In the genomic region with DNA sequence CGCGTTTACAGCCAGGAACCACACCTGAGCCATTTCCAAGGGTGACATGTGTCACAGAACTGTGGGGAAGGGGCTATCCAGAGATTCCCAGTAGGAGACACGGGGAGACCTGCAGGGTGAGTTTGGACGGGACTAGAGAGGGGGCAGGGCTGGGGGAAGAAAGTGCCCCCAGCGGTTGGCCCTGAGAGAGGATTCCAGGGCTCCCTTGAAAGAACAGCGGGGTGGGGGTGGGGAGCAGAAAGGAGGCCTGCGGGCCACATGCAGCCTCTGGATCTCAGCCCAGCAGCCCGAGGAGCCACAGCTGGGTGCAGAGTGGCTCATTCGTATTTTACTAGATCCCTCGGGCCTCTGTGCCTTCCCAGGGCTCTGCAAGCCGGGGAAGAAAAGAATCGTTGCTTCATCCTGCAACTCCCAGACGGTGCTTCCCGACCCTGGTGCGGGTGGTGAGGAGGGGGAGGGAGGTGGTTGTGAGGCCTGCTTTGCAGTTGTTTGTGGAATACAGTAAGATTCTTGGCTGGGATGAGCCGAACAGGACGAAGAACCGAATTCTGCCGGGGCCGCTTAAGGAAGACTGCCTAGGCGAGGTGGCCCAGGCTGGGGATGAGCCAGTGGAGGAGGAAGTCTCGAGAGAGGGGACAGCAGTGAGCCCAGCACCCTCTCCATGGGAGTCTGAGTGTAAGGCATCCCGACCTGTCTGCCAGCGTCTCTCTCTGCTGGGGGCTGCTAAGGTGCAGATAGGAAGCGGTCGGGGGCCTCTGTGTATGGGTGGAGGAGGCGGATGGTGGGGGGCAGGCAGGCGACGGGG, we compare ENCODE assay signal across 9 cellular contexts. TPM values are rescaled to one million over a fixed set of nuclear protein-coding genes. Genes with fewer than 3 reads are reported as not detected.
DNase-seq lines count a peak whose midpoint lies in the region; TF ChIP-seq lines count a peak whose summit lies in the region.
"Had no signal": no experiment of that assay in that cellular context is flagged by ENCODE, and none has a peak within 500 bp of the region (broad histone marks: within the 10 kb centered on the region; RNA-seq: fewer than 3 reads in every experiment).

No MANE protein-coding gene starts in this region.

- 0 out of 2 replicates have a peak, but pooled peaks have one; percentile 22 for TF ChIP-seq CTCF in AG04450 (IDR thresholded peaks at IDR 0.05; ENCODE audit: low read depth, low read length)
- TF ChIP-seq CTCF in astrocyte of the spinal cord (IDR thresholded peaks at IDR 0.05; ENCODE audit: low read depth, low read length), result peak; percentile 11
- TF ChIP-seq CTCF in thyroid gland (IDR thresholded peaks at IDR 0.05), result no peak

- 37 to 40% methylated on average over 23 to 29 of the region's 29 CpGs for WGBS in GM23248 (ENCODE audit: low coverage in 1 of 2, low lambda C conversion rate in 2 of 2, missing lambda C conversion rate in 2 of 2), 2 experiments
- 57 to 59% methylated on average over 24 to 29 of the region's 29 CpGs for WGBS in thyroid gland, 2 donors

- no peaks in the 10 kb centered on the region for H4K20me1 ChIP-seq in GM23248 (ENCODE audit: insufficient read depth)

- no peaks in the 10 kb centered on the region for H3K9me2 ChIP-seq in GM23248 (ENCODE audit: insufficient read depth)

- intact Hi-C loops in thyroid gland (cut with DNase I), result no loop called here

- peaks cover 6% of the 10 kb centered on the region for H3K9me3 ChIP-seq in AG04450 (ENCODE audit: control insufficient read depth, insufficient read depth, low read length)
- H3K9me3 ChIP-seq in GM23248 (ENCODE audit: low read depth), result no peaks in the 10 kb centered on the region
- H3K9me3 ChIP-seq in thyroid gland, result no peaks in the 10 kb centered on the region

- H3F3A ChIP-seq in GM23248 (ENCODE audit: insufficient read depth), result no peaks in the 10 kb centered on the region

- POLR2A ChIA-PET in AG04450 (lab: Yijun Ruan, JAX), result no interaction called here

- H3K4me3 ChIP-seq in AG04450 (ENCODE audit: low read depth, low read length), result no peak overlapping the region
- no peak overlapping the region for H3K4me3 ChIP-seq in GM23248
- H3K4me3 ChIP-seq in astrocyte of the spinal cord (ENCODE audit: low read depth, low read length), result no peak overlapping the region
- no peak overlapping the region for H3K4me3 ChIP-seq in thyroid gland (replicated peaks in 1 of 3)

- DNase-seq in AG04450 (ENCODE audit: low read depth, low spot score) (peak; percentile 7), GM23248 (peak; percentile 48), astrocyte of the spinal cord (ENCODE audit: low read depth, low spot score) (no peak), iPS-NIHi7 (ENCODE audit: extremely low spot score) (peak; percentile 54), mucosa of gallbladder (ENCODE audit: low spot score) (no peak), thyroid gland (no peak)
- DNase-seq in stimulated activated CD4-positive, alpha-beta T cell treated with anti-CD3 and anti-CD28 coated beads, Interleukin-4, amount 100 ng/mL, for 24 hours, result no peak
- no peak for DNase-seq in activated CD4-positive, alpha-beta T cell treated with anti-CD3 and anti-CD28 coated beads for 48 hours
- DNase-seq: posterior cingulate gyrus had no signal

- H3K36me3 ChIP-seq in GM23248 (ENCODE audit: low read depth), result no peaks in the 10 kb centered on the region
- no peaks in the 10 kb centered on the region for H3K36me3 ChIP-seq in thyroid gland

- CTCF ChIA-PET in AG04450 (lab: Charles Lee), result no interaction called here

- no peaks in the 10 kb centered on the region for H3K79me2 ChIP-seq in GM23248 (ENCODE audit: insufficient read depth)

- H2AFZ ChIP-seq in GM23248, result no peak overlapping the region

- H3K4me1 ChIP-seq in GM23248 (ENCODE audit: insufficient read depth), result no peaks in the 10 kb centered on the region
- H3K4me1 ChIP-seq in thyroid gland, result peaks cover 5 to 14% of the 10 kb centered on the region in 2 donors

- H3K9ac ChIP-seq in GM23248, result no peak overlapping the region

- peaks cover 19% of the 10 kb centered on the region for H3K27me3 ChIP-seq in AG04450 (ENCODE audit: control insufficient read depth, insufficient read depth, low read length)
- peaks cover 26% of the 10 kb centered on the region for H3K27me3 ChIP-seq in GM23248 (replicated peaks; ENCODE audit: insufficient read depth)
- peaks cover 20% of the 10 kb centered on the region for H3K27me3 ChIP-seq in thyroid gland

- in situ Hi-C loops in GM23248 (cut with MboI) (no loop called here), astrocyte of the spinal cord (cut with HindIII; ENCODE audit: low sequenced_read_pairs) (no loop called here)

- no peak overlapping the region for H3K27ac ChIP-seq in AG04450 (ENCODE audit: low read depth, low read length)
- no peak overlapping the region for H3K27ac ChIP-seq in GM23248
- H3K27ac ChIP-seq in thyroid gland, result no peak overlapping the region

- no peak for TF ChIP-seq POLR2A in thyroid gland (IDR thresholded peaks at IDR 0.05)

- H3K4me2 ChIP-seq in GM23248 (ENCODE audit: unreplicated experiment), result no peak overlapping the region

RNA-seq across cellular contexts. Expression of gene ANKRD9, which starts 36.1 kb away (rescaled TPM):
- polyA plus RNA-seq in AG04450 (2011; rRNA removed) (4.0 and 5.8 TPM in 2 replicates), GM23248 (2016; fragmentation: Nextera tagmentation; extraction: Ambion mirVana) (2.1 and 2.3 TPM in 2 replicates)
- polyA minus RNA-seq in AG04450 (2011; rRNA and poly(A)+ RNA removed), result 2.8 TPM in 2 replicates
- total RNA-seq in GM23248 (2014; rRNA removed; shearing (Covaris generic)), result 14.9 and 22.8 TPM in 2 replicates
- total RNA-seq in mucosa of gallbladder (72.1 TPM), thyroid gland (10 to 100 TPM; 36.4 to 62.8 (median 55.0) TPM)

RNA-seq across cellular contexts. Expression of gene RCOR1, which starts 46.8 kb away (rescaled TPM):
- polyA plus RNA-seq in AG04450 (2011; rRNA removed) (14.4 and 16.7 TPM in 2 replicates), GM23248 (2016; fragmentation: Nextera tagmentation; extraction: Ambion mirVana) (3.2 and 3.4 TPM in 2 replicates)
- polyA minus RNA-seq in AG04450 (2011; rRNA and poly(A)+ RNA removed), result 17.5 and 19.9 TPM in 2 replicates
- total RNA-seq in GM23248 (2014; rRNA removed; shearing (Covaris generic)), result 13.0 and 15.6 TPM in 2 replicates
- total RNA-seq in mucosa of gallbladder (28.5 TPM), thyroid gland (10 to 100 TPM in 3 of 4 donors, 1 to 10 TPM in 1; 9.4 to 14.2 (median 11.3) TPM)

Comparison
In these comparisons a context has a peak if more than half of its experiments do, and no peak if none do; other contexts are left out.
1. DNase-seq: peak in AG04450 (single experiment), GM23248 (single experiment) and iPS-NIHi7 (single experiment); none in astrocyte of the spinal cord (single experiment), stimulated activated CD4-positive, alpha-beta T cell treated with anti-CD3 and anti-CD28 coated beads, Interleukin-4, amount 100 ng/mL, for 24 hours (single experiment), mucosa of gallbladder (single experiment), thyroid gland (0 of 2) and activated CD4-positive, alpha-beta T cell treated with anti-CD3 and anti-CD28 coated beads for 48 hours (single experiment).
2. CTCF ChIP-seq: peak in AG04450 (single experiment) and astrocyte of the spinal cord (single experiment); none in thyroid gland (0 of 6).